Comparison of ENCODE assay signal across 14 cellular contexts in genomic region chr13:86020350-86021002, GRCh38.
DNase-seq lines count a peak whose midpoint lies in the region; ATAC-seq and TF ChIP-seq lines count a peak whose summit lies in the region.
"Had no signal": no experiment of that assay in that cellular context is flagged by ENCODE, and none has a peak within 500 bp of the region (broad histone marks: within the 10 kb centered on the region; RNA-seq: fewer than 3 reads in every experiment).

No MANE protein-coding gene starts in this region.

- TF ChIP-seq CTCF in cardiac fibroblast (IDR thresholded peaks at IDR 0.05; ENCODE audit: low read depth, low read length) = no peak
- TF ChIP-seq CTCF in WERI-Rb-1 (IDR thresholded peaks at IDR 0.05; ENCODE audit: low read depth, low read length) = no peak

- H3K9me3 ChIP-seq in mesenchymal stem cell (ENCODE audit: control insufficient read depth, low read length) (no peaks in the 10 kb centered on the region), WERI-Rb-1 (ENCODE audit: severe bottlenecking) (no peaks in the 10 kb centered on the region)
- H3K9me3 ChIP-seq: vagina had no signal

- H2AFZ ChIP-seq in mesenchymal stem cell (ENCODE audit: low read depth, low read length) = no peak overlapping the region

- H2BK15ac ChIP-seq in mesenchymal stem cell (ENCODE audit: low read depth, poor library complexity, severe bottlenecking) = no peak overlapping the region

- no peak overlapping the region for H4K8ac ChIP-seq in mesenchymal stem cell (ENCODE audit: low read length)

- peak; percentile 70 for DNase-seq in HCEC 1CT
- peak; percentile 46 for DNase-seq in NCI-H226
- peak; percentile 2 to 79 for DNase-seq in cardiac fibroblast (ENCODE audit: low read depth in 2 of 2)
- DNase-seq in mesenchymal stem cell = peak; percentile 76
- no peak for DNase-seq in Right ventricle myocardium inferior (ENCODE audit: missing footprints)
- DNase-seq in WERI-Rb-1 = no peak
- no peak for DNase-seq in LoVo (ENCODE audit: low spot score)
- no peak for DNase-seq in SW480 (ENCODE audit: low spot score)
- DNase-seq: activated CD4-positive, alpha-beta T cell treated with anti-CD3 and anti-CD28 coated beads for 1 hour; activated naive CD4-positive, alpha-beta T cell treated with anti-CD3 and anti-CD28 coated beads, Interleukin-2, amount 10 ng/mL, durations not matched to agents 7 days and 5 days; DMS53; endodermal cell; left ventricle myocardium inferior had no signal

- H3K4me1 ChIP-seq in mesenchymal stem cell (ENCODE audit: control insufficient read depth, insufficient read depth, low read depth, low read length) = no peaks in the 10 kb centered on the region
- H3K4me1 ChIP-seq: vagina had no signal

- no peak overlapping the region for H2BK5ac ChIP-seq in mesenchymal stem cell (ENCODE audit: low read depth, low read length, poor library complexity, severe bottlenecking)

- intact Hi-C loops in Right ventricle myocardium inferior (cut with DNase I) = no loop called here

- H2BK12ac ChIP-seq in mesenchymal stem cell (ENCODE audit: low read length in 2 of 2) = no peak overlapping the region

- no peak overlapping the region for H4K91ac ChIP-seq in mesenchymal stem cell (ENCODE audit: low read length)

- H3K36me3 ChIP-seq in mesenchymal stem cell (ENCODE audit: control insufficient read depth in 1 of 2, insufficient read depth in 2 of 2, low read depth in 1 of 2, low read length in 2 of 2) = no peaks in the 10 kb centered on the region
- H3K36me3 ChIP-seq in WERI-Rb-1 = no peaks in the 10 kb centered on the region
- H3K36me3 ChIP-seq: left ventricle myocardium inferior, vagina had no signal

- H3K79me1 ChIP-seq in mesenchymal stem cell (replicated peaks; ENCODE audit: low read length, poor library complexity, severe bottlenecking) = no peaks in the 10 kb centered on the region

- H3K9ac ChIP-seq in mesenchymal stem cell (ENCODE audit: low read length) = no peak overlapping the region

- no peak overlapping the region for H3K4me2 ChIP-seq in mesenchymal stem cell (ENCODE audit: low read length, poor library complexity, severe bottlenecking)

- H3K27ac ChIP-seq in mesenchymal stem cell (ENCODE audit: low read length, poor library complexity, severe bottlenecking) (peak overlapping the region; percentile 45), WERI-Rb-1 (no peak overlapping the region)
- H3K27ac ChIP-seq: left ventricle myocardium inferior, vagina had no signal

- H3K4ac ChIP-seq in mesenchymal stem cell (ENCODE audit: low read depth in 1 of 2, low read length in 2 of 2) = no peak overlapping the region

- 39% methylated on average over 2 of the region's 3 CpGs for WGBS in mesenchymal stem cell

- no peak overlapping the region for H3K23ac ChIP-seq in mesenchymal stem cell (ENCODE audit: low read length in 2 of 2)

- no peak overlapping the region for H2AK5ac ChIP-seq in mesenchymal stem cell (ENCODE audit: low read length, severe bottlenecking)

- H3K27me3 ChIP-seq in mesenchymal stem cell (ENCODE audit: control insufficient read depth in 1 of 2, insufficient read depth in 1 of 2, low read length in 2 of 2) = no peaks in the 10 kb centered on the region
- no peaks in the 10 kb centered on the region for H3K27me3 ChIP-seq in WERI-Rb-1 (ENCODE audit: insufficient read depth, low read depth, severe bottlenecking)
- H3K27me3 ChIP-seq: vagina had no signal

- no peak overlapping the region for H3K14ac ChIP-seq in mesenchymal stem cell (ENCODE audit: low read length in 2 of 2)

- H3K18ac ChIP-seq in mesenchymal stem cell (ENCODE audit: low read depth in 1 of 2, low read length in 2 of 2) = no peak overlapping the region

- no peak for ATAC-seq in Right ventricle myocardium inferior

- no peak overlapping the region for H3K4me3 ChIP-seq in cardiac fibroblast (replicated peaks in 1 of 2; ENCODE audit: low read depth in 2 of 2, low read length in 2 of 2)
- no peak overlapping the region for H3K4me3 ChIP-seq in mesenchymal stem cell (ENCODE audit: insufficient read depth in 1 of 2, low read depth in 1 of 2, low read length in 2 of 2)
- no peak overlapping the region for H3K4me3 ChIP-seq in WERI-Rb-1 (ENCODE audit: low read depth, low read length)
- H3K4me3 ChIP-seq: left ventricle myocardium inferior, vagina had no signal

- H2BK120ac ChIP-seq in mesenchymal stem cell (ENCODE audit: low read depth, low read length) = no peak overlapping the region

Comparison
In these comparisons a context has a peak if more than half of its experiments do, and no peak if none do; other contexts are left out.
1. DNase-seq: peak in HCEC 1CT (single experiment), NCI-H226 (single experiment), cardiac fibroblast (2 of 2) and mesenchymal stem cell (single experiment); none in Right ventricle myocardium inferior (single experiment), WERI-Rb-1 (single experiment), LoVo (single experiment) and SW480 (single experiment).